Comparison of ENCODE assay signal across 1 cellular context in the genomic region with DNA sequence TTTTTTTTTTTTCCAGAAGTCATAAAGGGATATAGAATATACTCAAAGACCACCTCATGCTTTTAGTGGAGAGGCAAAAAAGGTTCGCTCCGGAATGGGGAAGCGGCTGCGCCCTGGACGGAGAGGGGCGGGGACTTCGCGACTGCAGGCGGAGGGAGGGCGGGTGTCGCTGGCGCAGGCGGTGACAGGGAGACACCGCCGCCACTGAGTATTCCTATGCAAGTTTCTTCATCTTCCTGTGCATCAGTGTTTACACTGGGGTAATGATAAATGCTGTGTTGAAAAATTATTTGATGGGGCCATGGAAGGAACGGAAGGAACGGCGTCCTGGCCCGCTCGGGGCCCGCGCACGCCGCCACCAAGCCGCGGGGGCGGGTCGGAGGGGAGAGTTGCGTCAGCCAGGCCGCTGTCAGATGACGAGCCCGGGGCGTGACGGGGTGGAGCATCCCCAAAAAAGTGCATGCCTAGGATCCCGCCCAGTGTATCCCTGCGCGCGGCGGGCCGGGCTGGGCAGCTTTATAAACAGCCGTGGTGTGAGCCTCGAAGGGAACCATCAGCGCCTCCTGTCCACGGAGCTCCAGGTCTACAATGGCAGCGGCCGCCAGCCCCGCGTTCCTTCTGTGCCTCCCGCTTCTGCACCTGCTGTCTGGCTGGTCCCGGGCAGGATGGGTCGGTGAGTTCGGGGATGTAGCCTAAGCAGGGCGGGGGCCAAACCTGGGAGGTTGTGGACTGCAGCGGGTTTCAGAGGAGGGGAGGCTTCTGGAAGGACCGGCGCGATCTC.
A peak's percentile ranks its signal among the peaks of the same experiment; 100 is the strongest.
TF ChIP-seq lines count a peak whose summit lies in the region.

A gene with protein sequence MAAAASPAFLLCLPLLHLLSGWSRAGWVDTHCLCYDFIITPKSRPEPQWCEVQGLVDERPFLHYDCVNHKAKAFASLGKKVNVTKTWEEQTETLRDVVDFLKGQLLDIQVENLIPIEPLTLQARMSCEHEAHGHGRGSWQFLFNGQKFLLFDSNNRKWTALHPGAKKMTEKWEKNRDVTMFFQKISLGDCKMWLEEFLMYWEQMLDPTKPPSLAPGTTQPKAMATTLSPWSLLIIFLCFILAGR (plus strand): TSS at position 482 of the 781 bp plus-strand sequence. CDS start 107 bp downstream, at position 589.

TF ChIP-seq in WTC11, 78 proteins besides CTCF, POLR2A, EP300 and RAD21 (continued from another document and continues in another):
- TF ChIP-seq, protein P1, sequence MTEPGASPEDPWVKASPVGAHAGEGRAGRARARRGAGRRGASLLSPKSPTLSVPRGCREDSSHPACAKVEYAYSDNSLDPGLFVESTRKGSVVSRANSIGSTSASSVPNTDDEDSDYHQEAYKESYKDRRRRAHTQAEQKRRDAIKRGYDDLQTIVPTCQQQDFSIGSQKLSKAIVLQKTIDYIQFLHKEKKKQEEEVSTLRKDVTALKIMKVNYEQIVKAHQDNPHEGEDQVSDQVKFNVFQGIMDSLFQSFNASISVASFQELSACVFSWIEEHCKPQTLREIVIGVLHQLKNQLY (CRISPR knock-in tag; IDR thresholded peaks at IDR 0.05) = no peak
- TF ChIP-seq GABPB1 (CRISPR knock-in tag; IDR thresholded peaks at IDR 0.05) (peak; percentile 97), TEAD1 (CRISPR knock-in tag; IDR thresholded peaks at IDR 0.05) (0 out of 2 replicates have a peak, but pooled peaks have one; percentile 31), NFE2L1 (CRISPR knock-in tag; IDR thresholded peaks at IDR 0.05) (peak; percentile 58; the same call in 1 of the 2 replicates), ELF4 (CRISPR knock-in tag; IDR thresholded peaks at IDR 0.05; ENCODE audit: low read depth) (no peak), FOXP1 (CRISPR knock-in tag; IDR thresholded peaks at IDR 0.05; ENCODE audit: borderline replicate concordance) (peak; percentile 26; the same call in 1 of the 2 replicates), ZNF317 (CRISPR knock-in tag; IDR thresholded peaks at IDR 0.05; ENCODE audit: borderline replicate concordance, low read depth) (no peak), ATF1 (CRISPR knock-in tag; IDR thresholded peaks at IDR 0.05) (no peak), GTF2I (CRISPR knock-in tag; conservative IDR thresholded peaks at IDR 0.05) (no peak), MXD4 (CRISPR knock-in tag; IDR thresholded peaks at IDR 0.05; ENCODE audit: borderline replicate concordance) (no peak), ZNF416 (CRISPR knock-in tag; IDR thresholded peaks at IDR 0.05) (no peak), KAT7 (CRISPR knock-in tag; IDR thresholded peaks at IDR 0.05; ENCODE audit: borderline replicate concordance) (0 out of 2 replicates have a peak, but pooled peaks have one; percentile 22), FOXK1 (CRISPR knock-in tag; IDR thresholded peaks at IDR 0.05) (peak; percentile 71), NFATC4 (CRISPR knock-in tag; IDR thresholded peaks at IDR 0.05) (no peak), NR1H2 (CRISPR knock-in tag; IDR thresholded peaks at IDR 0.05) (no peak), ESRRA (CRISPR knock-in tag; IDR thresholded peaks at IDR 0.05; ENCODE audit: borderline replicate concordance) (no peak), ZNF396 (CRISPR knock-in tag; IDR thresholded peaks at IDR 0.05; ENCODE audit: borderline replicate concordance) (no peak), EMX1 (CRISPR knock-in tag; IDR thresholded peaks at IDR 0.05) (no peak), TCF7 (CRISPR knock-in tag; IDR thresholded peaks at IDR 0.05; ENCODE audit: low read depth) (no peak), TP53 (CRISPR knock-in tag; IDR thresholded peaks at IDR 0.05) (no peak), ZNF121 (CRISPR knock-in tag; IDR thresholded peaks at IDR 0.05) (no peak)
- TF ChIP-seq, protein P2, sequence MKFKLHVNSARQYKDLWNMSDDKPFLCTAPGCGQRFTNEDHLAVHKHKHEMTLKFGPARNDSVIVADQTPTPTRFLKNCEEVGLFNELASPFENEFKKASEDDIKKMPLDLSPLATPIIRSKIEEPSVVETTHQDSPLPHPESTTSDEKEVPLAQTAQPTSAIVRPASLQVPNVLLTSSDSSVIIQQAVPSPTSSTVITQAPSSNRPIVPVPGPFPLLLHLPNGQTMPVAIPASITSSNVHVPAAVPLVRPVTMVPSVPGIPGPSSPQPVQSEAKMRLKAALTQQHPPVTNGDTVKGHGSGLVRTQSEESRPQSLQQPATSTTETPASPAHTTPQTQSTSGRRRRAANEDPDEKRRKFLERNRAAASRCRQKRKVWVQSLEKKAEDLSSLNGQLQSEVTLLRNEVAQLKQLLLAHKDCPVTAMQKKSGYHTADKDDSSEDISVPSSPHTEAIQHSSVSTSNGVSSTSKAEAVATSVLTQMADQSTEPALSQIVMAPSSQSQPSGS (CRISPR knock-in tag; IDR thresholded peaks at IDR 0.05; ENCODE audit: borderline replicate concordance, low read depth) = 0 out of 2 replicates have a peak, but pooled peaks have one; percentile 21
- TF ChIP-seq, protein P3, sequence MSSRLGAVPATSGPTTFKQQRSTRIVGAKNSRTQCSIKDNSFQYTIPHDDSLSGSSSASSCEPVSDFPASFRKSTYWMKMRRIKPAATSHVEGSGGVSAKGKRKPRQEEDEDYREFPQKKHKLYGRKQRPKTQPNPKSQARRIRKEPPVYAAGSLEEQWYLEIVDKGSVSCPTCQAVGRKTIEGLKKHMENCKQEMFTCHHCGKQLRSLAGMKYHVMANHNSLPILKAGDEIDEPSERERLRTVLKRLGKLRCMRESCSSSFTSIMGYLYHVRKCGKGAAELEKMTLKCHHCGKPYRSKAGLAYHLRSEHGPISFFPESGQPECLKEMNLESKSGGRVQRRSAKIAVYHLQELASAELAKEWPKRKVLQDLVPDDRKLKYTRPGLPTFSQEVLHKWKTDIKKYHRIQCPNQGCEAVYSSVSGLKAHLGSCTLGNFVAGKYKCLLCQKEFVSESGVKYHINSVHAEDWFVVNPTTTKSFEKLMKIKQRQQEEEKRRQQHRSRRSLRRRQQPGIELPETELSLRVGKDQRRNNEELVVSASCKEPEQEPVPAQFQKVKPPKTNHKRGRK (CRISPR knock-in tag; IDR thresholded peaks at IDR 0.05; ENCODE audit: borderline replicate concordance) = no peak
- TF ChIP-seq, protein P4, sequence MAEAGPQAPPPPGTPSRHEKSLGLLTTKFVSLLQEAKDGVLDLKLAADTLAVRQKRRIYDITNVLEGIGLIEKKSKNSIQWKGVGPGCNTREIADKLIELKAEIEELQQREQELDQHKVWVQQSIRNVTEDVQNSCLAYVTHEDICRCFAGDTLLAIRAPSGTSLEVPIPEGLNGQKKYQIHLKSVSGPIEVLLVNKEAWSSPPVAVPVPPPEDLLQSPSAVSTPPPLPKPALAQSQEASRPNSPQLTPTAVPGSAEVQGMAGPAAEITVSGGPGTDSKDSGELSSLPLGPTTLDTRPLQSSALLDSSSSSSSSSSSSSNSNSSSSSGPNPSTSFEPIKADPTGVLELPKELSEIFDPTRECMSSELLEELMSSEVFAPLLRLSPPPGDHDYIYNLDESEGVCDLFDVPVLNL (CRISPR knock-in tag; IDR thresholded peaks at IDR 0.05; ENCODE audit: borderline replicate concordance, low read depth) = peak; percentile 68; the same call in 1 of the 2 replicates
- TF ChIP-seq, protein P5, sequence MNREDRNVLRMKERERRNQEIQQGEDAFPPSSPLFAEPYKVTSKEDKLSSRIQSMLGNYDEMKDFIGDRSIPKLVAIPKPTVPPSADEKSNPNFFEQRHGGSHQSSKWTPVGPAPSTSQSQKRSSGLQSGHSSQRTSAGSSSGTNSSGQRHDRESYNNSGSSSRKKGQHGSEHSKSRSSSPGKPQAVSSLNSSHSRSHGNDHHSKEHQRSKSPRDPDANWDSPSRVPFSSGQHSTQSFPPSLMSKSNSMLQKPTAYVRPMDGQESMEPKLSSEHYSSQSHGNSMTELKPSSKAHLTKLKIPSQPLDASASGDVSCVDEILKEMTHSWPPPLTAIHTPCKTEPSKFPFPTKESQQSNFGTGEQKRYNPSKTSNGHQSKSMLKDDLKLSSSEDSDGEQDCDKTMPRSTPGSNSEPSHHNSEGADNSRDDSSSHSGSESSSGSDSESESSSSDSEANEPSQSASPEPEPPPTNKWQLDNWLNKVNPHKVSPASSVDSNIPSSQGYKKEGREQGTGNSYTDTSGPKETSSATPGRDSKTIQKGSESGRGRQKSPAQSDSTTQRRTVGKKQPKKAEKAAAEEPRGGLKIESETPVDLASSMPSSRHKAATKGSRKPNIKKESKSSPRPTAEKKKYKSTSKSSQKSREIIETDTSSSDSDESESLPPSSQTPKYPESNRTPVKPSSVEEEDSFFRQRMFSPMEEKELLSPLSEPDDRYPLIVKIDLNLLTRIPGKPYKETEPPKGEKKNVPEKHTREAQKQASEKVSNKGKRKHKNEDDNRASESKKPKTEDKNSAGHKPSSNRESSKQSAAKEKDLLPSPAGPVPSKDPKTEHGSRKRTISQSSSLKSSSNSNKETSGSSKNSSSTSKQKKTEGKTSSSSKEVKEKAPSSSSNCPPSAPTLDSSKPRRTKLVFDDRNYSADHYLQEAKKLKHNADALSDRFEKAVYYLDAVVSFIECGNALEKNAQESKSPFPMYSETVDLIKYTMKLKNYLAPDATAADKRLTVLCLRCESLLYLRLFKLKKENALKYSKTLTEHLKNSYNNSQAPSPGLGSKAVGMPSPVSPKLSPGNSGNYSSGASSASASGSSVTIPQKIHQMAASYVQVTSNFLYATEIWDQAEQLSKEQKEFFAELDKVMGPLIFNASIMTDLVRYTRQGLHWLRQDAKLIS (CRISPR knock-in tag; IDR thresholded peaks at IDR 0.05; ENCODE audit: borderline replicate concordance) = no peak
- TF ChIP-seq, protein P6, sequence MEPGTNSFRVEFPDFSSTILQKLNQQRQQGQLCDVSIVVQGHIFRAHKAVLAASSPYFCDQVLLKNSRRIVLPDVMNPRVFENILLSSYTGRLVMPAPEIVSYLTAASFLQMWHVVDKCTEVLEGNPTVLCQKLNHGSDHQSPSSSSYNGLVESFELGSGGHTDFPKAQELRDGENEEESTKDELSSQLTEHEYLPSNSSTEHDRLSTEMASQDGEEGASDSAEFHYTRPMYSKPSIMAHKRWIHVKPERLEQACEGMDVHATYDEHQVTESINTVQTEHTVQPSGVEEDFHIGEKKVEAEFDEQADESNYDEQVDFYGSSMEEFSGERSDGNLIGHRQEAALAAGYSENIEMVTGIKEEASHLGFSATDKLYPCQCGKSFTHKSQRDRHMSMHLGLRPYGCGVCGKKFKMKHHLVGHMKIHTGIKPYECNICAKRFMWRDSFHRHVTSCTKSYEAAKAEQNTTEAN (CRISPR knock-in tag; IDR thresholded peaks at IDR 0.05) = 0 out of 2 replicates have a peak, but pooled peaks have one; percentile 58
- TF ChIP-seq, protein P7, sequence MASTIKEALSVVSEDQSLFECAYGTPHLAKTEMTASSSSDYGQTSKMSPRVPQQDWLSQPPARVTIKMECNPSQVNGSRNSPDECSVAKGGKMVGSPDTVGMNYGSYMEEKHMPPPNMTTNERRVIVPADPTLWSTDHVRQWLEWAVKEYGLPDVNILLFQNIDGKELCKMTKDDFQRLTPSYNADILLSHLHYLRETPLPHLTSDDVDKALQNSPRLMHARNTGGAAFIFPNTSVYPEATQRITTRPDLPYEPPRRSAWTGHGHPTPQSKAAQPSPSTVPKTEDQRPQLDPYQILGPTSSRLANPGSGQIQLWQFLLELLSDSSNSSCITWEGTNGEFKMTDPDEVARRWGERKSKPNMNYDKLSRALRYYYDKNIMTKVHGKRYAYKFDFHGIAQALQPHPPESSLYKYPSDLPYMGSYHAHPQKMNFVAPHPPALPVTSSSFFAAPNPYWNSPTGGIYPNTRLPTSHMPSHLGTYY (CRISPR knock-in tag; IDR thresholded peaks at IDR 0.05) = no peak
- TF ChIP-seq, protein P8, sequence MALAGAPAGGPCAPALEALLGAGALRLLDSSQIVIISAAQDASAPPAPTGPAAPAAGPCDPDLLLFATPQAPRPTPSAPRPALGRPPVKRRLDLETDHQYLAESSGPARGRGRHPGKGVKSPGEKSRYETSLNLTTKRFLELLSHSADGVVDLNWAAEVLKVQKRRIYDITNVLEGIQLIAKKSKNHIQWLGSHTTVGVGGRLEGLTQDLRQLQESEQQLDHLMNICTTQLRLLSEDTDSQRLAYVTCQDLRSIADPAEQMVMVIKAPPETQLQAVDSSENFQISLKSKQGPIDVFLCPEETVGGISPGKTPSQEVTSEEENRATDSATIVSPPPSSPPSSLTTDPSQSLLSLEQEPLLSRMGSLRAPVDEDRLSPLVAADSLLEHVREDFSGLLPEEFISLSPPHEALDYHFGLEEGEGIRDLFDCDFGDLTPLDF (CRISPR knock-in tag; IDR thresholded peaks at IDR 0.05) = no peak
- TF ChIP-seq, protein P9, sequence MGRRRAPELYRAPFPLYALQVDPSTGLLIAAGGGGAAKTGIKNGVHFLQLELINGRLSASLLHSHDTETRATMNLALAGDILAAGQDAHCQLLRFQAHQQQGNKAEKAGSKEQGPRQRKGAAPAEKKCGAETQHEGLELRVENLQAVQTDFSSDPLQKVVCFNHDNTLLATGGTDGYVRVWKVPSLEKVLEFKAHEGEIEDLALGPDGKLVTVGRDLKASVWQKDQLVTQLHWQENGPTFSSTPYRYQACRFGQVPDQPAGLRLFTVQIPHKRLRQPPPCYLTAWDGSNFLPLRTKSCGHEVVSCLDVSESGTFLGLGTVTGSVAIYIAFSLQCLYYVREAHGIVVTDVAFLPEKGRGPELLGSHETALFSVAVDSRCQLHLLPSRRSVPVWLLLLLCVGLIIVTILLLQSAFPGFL (CRISPR knock-in tag; IDR thresholded peaks at IDR 0.05; ENCODE audit: borderline replicate concordance) = no peak
- TF ChIP-seq, protein P10, sequence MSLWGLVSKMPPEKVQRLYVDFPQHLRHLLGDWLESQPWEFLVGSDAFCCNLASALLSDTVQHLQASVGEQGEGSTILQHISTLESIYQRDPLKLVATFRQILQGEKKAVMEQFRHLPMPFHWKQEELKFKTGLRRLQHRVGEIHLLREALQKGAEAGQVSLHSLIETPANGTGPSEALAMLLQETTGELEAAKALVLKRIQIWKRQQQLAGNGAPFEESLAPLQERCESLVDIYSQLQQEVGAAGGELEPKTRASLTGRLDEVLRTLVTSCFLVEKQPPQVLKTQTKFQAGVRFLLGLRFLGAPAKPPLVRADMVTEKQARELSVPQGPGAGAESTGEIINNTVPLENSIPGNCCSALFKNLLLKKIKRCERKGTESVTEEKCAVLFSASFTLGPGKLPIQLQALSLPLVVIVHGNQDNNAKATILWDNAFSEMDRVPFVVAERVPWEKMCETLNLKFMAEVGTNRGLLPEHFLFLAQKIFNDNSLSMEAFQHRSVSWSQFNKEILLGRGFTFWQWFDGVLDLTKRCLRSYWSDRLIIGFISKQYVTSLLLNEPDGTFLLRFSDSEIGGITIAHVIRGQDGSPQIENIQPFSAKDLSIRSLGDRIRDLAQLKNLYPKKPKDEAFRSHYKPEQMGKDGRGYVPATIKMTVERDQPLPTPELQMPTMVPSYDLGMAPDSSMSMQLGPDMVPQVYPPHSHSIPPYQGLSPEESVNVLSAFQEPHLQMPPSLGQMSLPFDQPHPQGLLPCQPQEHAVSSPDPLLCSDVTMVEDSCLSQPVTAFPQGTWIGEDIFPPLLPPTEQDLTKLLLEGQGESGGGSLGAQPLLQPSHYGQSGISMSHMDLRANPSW (CRISPR knock-in tag; conservative IDR thresholded peaks at IDR 0.05; ENCODE audit: low read depth) = no peak
- TF ChIP-seq, protein P11, sequence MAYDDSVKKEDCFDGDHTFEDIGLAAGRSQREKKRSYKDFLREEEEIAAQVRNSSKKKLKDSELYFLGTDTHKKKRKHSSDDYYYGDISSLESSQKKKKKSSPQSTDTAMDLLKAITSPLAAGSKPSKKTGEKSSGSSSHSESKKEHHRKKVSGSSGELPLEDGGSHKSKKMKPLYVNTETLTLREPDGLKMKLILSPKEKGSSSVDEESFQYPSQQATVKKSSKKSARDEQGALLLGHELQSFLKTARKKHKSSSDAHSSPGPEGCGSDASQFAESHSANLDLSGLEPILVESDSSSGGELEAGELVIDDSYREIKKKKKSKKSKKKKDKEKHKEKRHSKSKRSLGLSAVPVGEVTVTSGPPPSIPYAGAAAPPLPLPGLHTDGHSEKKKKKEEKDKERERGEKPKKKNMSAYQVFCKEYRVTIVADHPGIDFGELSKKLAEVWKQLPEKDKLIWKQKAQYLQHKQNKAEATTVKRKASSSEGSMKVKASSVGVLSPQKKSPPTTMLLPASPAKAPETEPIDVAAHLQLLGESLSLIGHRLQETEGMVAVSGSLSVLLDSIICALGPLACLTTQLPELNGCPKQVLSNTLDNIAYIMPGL (CRISPR knock-in tag; IDR thresholded peaks at IDR 0.05) = peak; percentile 85
- TF ChIP-seq, protein P12, sequence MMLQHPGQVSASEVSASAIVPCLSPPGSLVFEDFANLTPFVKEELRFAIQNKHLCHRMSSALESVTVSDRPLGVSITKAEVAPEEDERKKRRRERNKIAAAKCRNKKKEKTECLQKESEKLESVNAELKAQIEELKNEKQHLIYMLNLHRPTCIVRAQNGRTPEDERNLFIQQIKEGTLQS (CRISPR knock-in tag; conservative IDR thresholded peaks at IDR 0.05) = peak; percentile 99
